Comparison of ENCODE assay signal across 9 cellular contexts in the genomic region with DNA sequence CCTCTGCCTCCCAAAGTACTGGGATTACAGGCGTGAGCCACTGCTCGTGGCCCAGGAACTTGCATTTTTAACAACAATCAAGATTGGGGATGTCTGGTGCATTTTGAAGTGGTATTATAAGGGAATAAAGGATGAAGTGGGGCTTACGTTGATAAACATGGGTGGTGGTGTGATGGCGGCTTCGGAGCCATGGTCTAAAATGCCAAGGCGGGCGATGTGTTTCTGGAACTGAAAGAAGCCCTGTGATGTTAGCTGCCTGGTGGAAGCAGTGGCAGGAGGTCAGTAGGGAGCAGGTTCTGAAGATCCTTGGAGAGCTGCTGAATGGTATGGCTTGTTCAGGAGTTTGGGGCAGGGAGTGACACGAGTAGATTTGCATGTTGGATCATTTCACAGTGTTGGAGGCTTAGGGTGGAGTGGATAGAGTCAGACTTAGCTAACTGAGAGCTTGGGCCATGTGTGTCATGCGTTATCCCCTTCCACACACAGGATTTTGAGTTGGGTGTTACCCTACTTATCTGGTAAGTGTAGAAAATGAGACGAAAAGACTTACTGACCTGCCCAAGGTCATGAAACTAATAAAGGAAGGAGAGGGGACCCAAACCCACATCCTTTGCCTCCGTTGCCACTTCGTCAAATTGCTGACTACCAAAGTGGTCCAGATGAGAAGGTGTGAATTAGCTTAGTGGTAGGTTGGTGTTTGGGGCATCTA. TPM values are rescaled to one million over a fixed set of nuclear protein-coding genes. Genes with fewer than 3 reads are reported as not detected.
DNase-seq lines count a peak whose midpoint lies in the region; ATAC-seq and TF ChIP-seq lines count a peak whose summit lies in the region.
"Had no signal": no experiment of that assay in that cellular context is flagged by ENCODE, and none has a peak within 500 bp of the region (broad histone marks: within the 10 kb centered on the region; RNA-seq: fewer than 3 reads in every experiment).

No MANE protein-coding gene starts in this region.

- H3K4me3 ChIP-seq in lower lobe of right lung, result peak overlapping the region; percentile 72

- no peaks in the 10 kb centered on the region for H3K9me3 Mint-ChIP-seq in stimulated activated naive CD8-positive, alpha-beta T cell treated with anti-CD3 and anti-CD28 coated beads, Interleukin-15, Interleukin-2, amounts not matched to agents 100 ng/mL and 50 ng/mL, for 24 hours
- no peaks in the 10 kb centered on the region for H3K9me3 Mint-ChIP-seq in activated T-helper 2 cell treated with anti-CD3 and anti-CD28 coated beads, Interferon-gamma antibody, Interleukin-2, Interleukin-4, amounts not matched to agents 10 μg/mL and 5 μg/mL and 100 μg/mL, durations not matched to agents 14 hours and 24 hours and 36 hours

- H3K4me1 ChIP-seq in lower lobe of right lung, result peaks cover 32% of the 10 kb centered on the region

- no peak for DNase-seq in stimulated activated naive CD8-positive, alpha-beta T cell treated with anti-CD3 and anti-CD28 coated beads, Interleukin-15, Interleukin-2, amounts not matched to agents 100 U/mL and 50 U/mL, for 24 hours
- DNase-seq in activated T-helper 2 cell treated with anti-CD3 and anti-CD28 coated beads, Interferon-gamma antibody, Interleukin-2, Interleukin-4, amounts not matched to agents 10 μg/mL and 5 μg/mL and 100 μg/mL, durations not matched to agents 14 hours and 24 hours and 36 hours (ENCODE audit: low spot score), result no peak
- no peak for DNase-seq in lower lobe of right lung
- no peak for DNase-seq in NCI-H748 (lab: John Stamatoyannopoulos, UW; ENCODE audit: unreplicated experiment)

- peaks cover 18% of the 10 kb centered on the region for H3K36me3 ChIP-seq in lower lobe of right lung

- H3K4me3 Mint-ChIP-seq in stimulated activated naive CD8-positive, alpha-beta T cell treated with anti-CD3 and anti-CD28 coated beads, Interleukin-15, Interleukin-2, amounts not matched to agents 100 ng/mL and 50 ng/mL, for 24 hours, result peak overlapping the region; percentile 92
- H3K4me3 Mint-ChIP-seq in activated T-helper 2 cell treated with anti-CD3 and anti-CD28 coated beads, Interferon-gamma antibody, Interleukin-2, Interleukin-4, amounts not matched to agents 10 μg/mL and 5 μg/mL and 100 μg/mL, durations not matched to agents 14 hours and 24 hours and 36 hours (ENCODE audit: low read depth), result peak overlapping the region; percentile 93

- peak overlapping the region; percentile 85 for H3K27ac Mint-ChIP-seq in stimulated activated naive CD8-positive, alpha-beta T cell treated with anti-CD3 and anti-CD28 coated beads, Interleukin-15, Interleukin-2, amounts not matched to agents 100 ng/mL and 50 ng/mL, for 24 hours
- peak overlapping the region; percentile 67 for H3K27ac Mint-ChIP-seq in activated T-helper 2 cell treated with anti-CD3 and anti-CD28 coated beads, Interferon-gamma antibody, Interleukin-2, Interleukin-4, amounts not matched to agents 10 μg/mL and 5 μg/mL and 100 μg/mL, durations not matched to agents 14 hours and 24 hours and 36 hours

- ATAC-seq in stimulated activated naive CD8-positive, alpha-beta T cell treated with anti-CD3 and anti-CD28 coated beads, Interleukin-15, Interleukin-2, amounts not matched to agents 100 U/mL and 50 U/mL, for 24 hours, result no peak
- no peak for ATAC-seq in lower lobe of right lung
- no peak for ATAC-seq in GM19467 (IDR thresholded peaks at IDR 0.05; ENCODE audit: unreplicated experiment)
- no peak for ATAC-seq in HG03469 (IDR thresholded peaks at IDR 0.05; ENCODE audit: unreplicated experiment)
- no peak for ATAC-seq in GM18858 (IDR thresholded peaks at IDR 0.05; ENCODE audit: unreplicated experiment)

- no peaks in the 10 kb centered on the region for H3K27me3 Mint-ChIP-seq in stimulated activated naive CD8-positive, alpha-beta T cell treated with anti-CD3 and anti-CD28 coated beads, Interleukin-15, Interleukin-2, amounts not matched to agents 100 ng/mL and 50 ng/mL, for 24 hours
- H3K27me3 Mint-ChIP-seq in activated T-helper 2 cell treated with anti-CD3 and anti-CD28 coated beads, Interferon-gamma antibody, Interleukin-2, Interleukin-4, amounts not matched to agents 10 μg/mL and 5 μg/mL and 100 μg/mL, durations not matched to agents 14 hours and 24 hours and 36 hours (ENCODE audit: low read depth), result peaks cover 3% of the 10 kb centered on the region

- no peaks in the 10 kb centered on the region for H3K27me3 ChIP-seq in lower lobe of right lung (ENCODE audit: low read depth)

- H3K27ac ChIP-seq in lower lobe of right lung, result no peak overlapping the region

- no peaks in the 10 kb centered on the region for H3K9me3 ChIP-seq in lower lobe of right lung

- no peak for TF ChIP-seq CTCF in lower lobe of right lung (IDR thresholded peaks at IDR 0.05)

- peaks cover 36% of the 10 kb centered on the region for H3K36me3 Mint-ChIP-seq in stimulated activated naive CD8-positive, alpha-beta T cell treated with anti-CD3 and anti-CD28 coated beads, Interleukin-15, Interleukin-2, amounts not matched to agents 100 ng/mL and 50 ng/mL, for 24 hours (ENCODE audit: low read depth)
- H3K36me3 Mint-ChIP-seq in activated T-helper 2 cell treated with anti-CD3 and anti-CD28 coated beads, Interferon-gamma antibody, Interleukin-2, Interleukin-4, amounts not matched to agents 10 μg/mL and 5 μg/mL and 100 μg/mL, durations not matched to agents 14 hours and 24 hours and 36 hours (ENCODE audit: low read depth), result peaks cover 37% of the 10 kb centered on the region

- H3K4me1 Mint-ChIP-seq in stimulated activated naive CD8-positive, alpha-beta T cell treated with anti-CD3 and anti-CD28 coated beads, Interleukin-15, Interleukin-2, amounts not matched to agents 100 ng/mL and 50 ng/mL, for 24 hours (ENCODE audit: low read depth), result peaks cover 36% of the 10 kb centered on the region
- H3K4me1 Mint-ChIP-seq in activated T-helper 2 cell treated with anti-CD3 and anti-CD28 coated beads, Interferon-gamma antibody, Interleukin-2, Interleukin-4, amounts not matched to agents 10 μg/mL and 5 μg/mL and 100 μg/mL, durations not matched to agents 14 hours and 24 hours and 36 hours (ENCODE audit: low read depth), result peaks cover 37% of the 10 kb centered on the region

- intact Hi-C loops in activated T-helper 2 cell treated with anti-CD3 and anti-CD28 coated beads, Interferon-gamma antibody, Interleukin-2, Interleukin-4, amounts not matched to agents 10 μg/mL and 5 μg/mL and 100 μg/mL, durations not matched to agents 14 hours and 24 hours and 36 hours (cut with micrococcal nuclease), result loop anchor here (5.0 to 10.0 kb wide), 3 partner anchors 50 to 328 kb away; a partner anchor contains a TSS
- intact Hi-C loops in lower lobe of right lung (cut with DNase I), result no loop called here

RNA-seq across cellular contexts. Expression of a gene that starts 1.5 kb away (rescaled TPM):
- 111 and 113 TPM in 2 replicates for total RNA-seq in activated T-helper 2 cell treated with anti-CD3 and anti-CD28 coated beads, Interferon-gamma antibody, Interleukin-2, Interleukin-4, amounts not matched to agents 10 μg/mL and 5 μg/mL and 100 μg/mL, durations not matched to agents 14 hours and 24 hours and 36 hours
- total RNA-seq in lower lobe of right lung, result 54.1 TPM

RNA-seq across cellular contexts. Expression of a gene that starts 24.5 kb away (rescaled TPM):
- total RNA-seq in activated T-helper 2 cell treated with anti-CD3 and anti-CD28 coated beads, Interferon-gamma antibody, Interleukin-2, Interleukin-4, amounts not matched to agents 10 μg/mL and 5 μg/mL and 100 μg/mL, durations not matched to agents 14 hours and 24 hours and 36 hours, result 62.0 and 66.1 TPM in 2 replicates
- 533 TPM for total RNA-seq in lower lobe of right lung

RNA-seq across cellular contexts. Expression of a gene that starts 36.7 kb away (rescaled TPM):
- not detected in 2 replicates for total RNA-seq in activated T-helper 2 cell treated with anti-CD3 and anti-CD28 coated beads, Interferon-gamma antibody, Interleukin-2, Interleukin-4, amounts not matched to agents 10 μg/mL and 5 μg/mL and 100 μg/mL, durations not matched to agents 14 hours and 24 hours and 36 hours
- total RNA-seq in lower lobe of right lung, result 6.5 TPM
- total RNA-seq: Daoy had no signal

RNA-seq across cellular contexts. Expression of a gene that starts 49.6 kb away (rescaled TPM):
- 61.2 and 66.9 TPM in 2 replicates for total RNA-seq in activated T-helper 2 cell treated with anti-CD3 and anti-CD28 coated beads, Interferon-gamma antibody, Interleukin-2, Interleukin-4, amounts not matched to agents 10 μg/mL and 5 μg/mL and 100 μg/mL, durations not matched to agents 14 hours and 24 hours and 36 hours
- total RNA-seq in lower lobe of right lung, result 73.8 TPM
